In genomic region chr1:4273747-4274146, GRCh38 we compare ENCODE assay signal across 40 cellular contexts.
"Had no signal": no experiment of that assay in that cellular context is flagged by ENCODE, and none has a peak within 500 bp of the region (broad histone marks: within the 10 kb centered on the region; RNA-seq: fewer than 3 reads in every experiment).

No MANE protein-coding gene starts in this region.

- DNase-seq: activated effector memory CD4-positive, alpha-beta T cell treated with anti-CD3 and anti-CD28 coated beads, Interleukin-2, amount 50 U/mL, for 16 hours; activated effector memory CD4-positive, alpha-beta T cell treated with Interleukin-2 at 50 U/mL for 16 hours; activated gamma-delta T cell; activated gamma-delta T cell treated with Interleukin-2 at 50 U/mL for 16 hours; activated naive CD4-positive, alpha-beta T cell; activated naive CD4-positive, alpha-beta T cell treated with anti-CD3 and anti-CD28 coated beads for 36 hours; activated naive CD4-positive, alpha-beta T cell treated with anti-CD3 and anti-CD28 coated beads, Interleukin-2, amount 10 ng/mL, durations not matched to agents 7 days and 5 days; activated naive CD4-positive, alpha-beta T cell treated with anti-CD3 and anti-CD28 coated beads, Interleukin-2, amount 50 U/mL, for 16 hours; activated naive CD4-positive, alpha-beta T cell treated with Interleukin-2 at 50 U/mL for 16 hours; activated naive CD8-positive, alpha-beta T cell treated with anti-CD3 and anti-CD28 coated beads for 36 hours; activated naive CD8-positive, alpha-beta T cell treated with anti-CD3 and anti-CD28 coated beads, Interleukin-2, amount 10 ng/mL, durations not matched to agents 7 days and 5 days; activated naive CD8-positive, alpha-beta T cell treated with anti-CD3 and anti-CD28 coated beads, Interleukin-2, amount 50 U/mL, for 24 hours; activated T-cell treated with anti-CD3 and anti-CD28 coated beads, Interleukin-2, amount 50 U/mL, for 1 hour; activated T-cell treated with anti-CD3 and anti-CD28 coated beads, Interleukin-2, amount 50 U/mL, for 24 hours; activated T-cell treated with anti-CD3 and anti-CD28 coated beads, Interleukin-2, amount 50 U/mL, for 4 hours; activated T-cell treated with anti-CD3 and anti-CD28 coated beads, Interleukin-2, amount 50 U/mL, for 48 hours; activated T-cell treated with anti-CD3 and anti-CD28 coated beads, Interleukin-2, amount 50 U/mL, for 72 hours; adrenal gland; amniotic stem cell; amygdala; anterior cingulate cortex; aorta; body of pancreas; brain microvascular endothelial cell; caudate nucleus; central memory CD4-positive, alpha-beta T cell; cerebellar nuclear complex had no signal

- H3K36me3 ChIP-seq: adrenal gland, ascending aorta, brain microvascular endothelial cell, breast epithelium, cardiac muscle cell had no signal

- ATAC-seq: activated naive CD4-positive, alpha-beta T cell treated with anti-CD3 and anti-CD28 coated beads, Interleukin-2, amount 50 U/mL, for 72 hours; activated naive CD8-positive, alpha-beta T cell treated with anti-CD3 and anti-CD28 coated beads, Interleukin-2, amount 50 U/mL, for 24 hours; activated T-cell treated with anti-CD3 and anti-CD28 coated beads, Interleukin-2, amount 50 U/mL, for 4 hours; activated T-cell treated with anti-CD3 and anti-CD28 coated beads, Interleukin-2, amount 50 U/mL, for 72 hours; activated T-helper 17 cell treated with anti-CD3 and anti-CD28 coated beads, Interleukin-2, amount 50 U/mL, for 72 hours; body of pancreas had no signal

- FAIRE-seq: astrocyte, bronchial epithelial cell had no signal

- H3K4me1 Mint-ChIP-seq: activated naive CD4-positive, alpha-beta T cell treated with anti-CD3 and anti-CD28 coated beads, Interleukin-2, amount 10 ng/mL, durations not matched to agents 7 days and 5 days; activated naive CD4-positive, alpha-beta T cell treated with anti-CD3 and anti-CD28 coated beads, Interleukin-2, amount 50 U/mL, for 24 hours; activated naive CD8-positive, alpha-beta T cell treated with anti-CD3 and anti-CD28 coated beads for 36 hours; activated naive CD8-positive, alpha-beta T cell treated with anti-CD3 and anti-CD28 coated beads, Interleukin-2, amount 10 ng/mL, durations not matched to agents 7 days and 5 days; activated naive CD8-positive, alpha-beta T cell treated with anti-CD3 and anti-CD28 coated beads, Interleukin-2, amount 50 U/mL, for 24 hours; activated T-helper 17 cell treated with anti-CD3 and anti-CD28 coated beads, Interleukin-2, amount 50 U/mL, for 72 hours; central memory CD8-positive, alpha-beta T cell had no signal

- H3K4me3 ChIP-seq: adrenal gland, ascending aorta, body of pancreas, breast epithelium, cardiac muscle cell had no signal

- H3K4me1 ChIP-seq: adrenal gland, ascending aorta, body of pancreas, breast epithelium had no signal

- H3K27ac Mint-ChIP-seq: activated naive CD4-positive, alpha-beta T cell treated with anti-CD3 and anti-CD28 coated beads for 36 hours; activated naive CD4-positive, alpha-beta T cell treated with anti-CD3 and anti-CD28 coated beads, Interleukin-2, amount 10 ng/mL, durations not matched to agents 7 days and 5 days; activated naive CD4-positive, alpha-beta T cell treated with anti-CD3 and anti-CD28 coated beads, Interleukin-2, amount 50 U/mL, for 24 hours; activated naive CD4-positive, alpha-beta T cell treated with anti-CD3 and anti-CD28 coated beads, Interleukin-2, amount 50 U/mL, for 72 hours; activated naive CD8-positive, alpha-beta T cell; activated naive CD8-positive, alpha-beta T cell treated with anti-CD3 and anti-CD28 coated beads for 36 hours; activated naive CD8-positive, alpha-beta T cell treated with anti-CD3 and anti-CD28 coated beads, Interleukin-2, amount 10 ng/mL, durations not matched to agents 7 days and 5 days; activated naive CD8-positive, alpha-beta T cell treated with anti-CD3 and anti-CD28 coated beads, Interleukin-2, amount 50 U/mL, for 24 hours; activated T-cell treated with anti-CD3 and anti-CD28 coated beads, Interleukin-2, amount 50 U/mL, for 24 hours; activated T-cell treated with anti-CD3 and anti-CD28 coated beads, Interleukin-2, amount 50 U/mL, for 72 hours; activated T-helper 1 cell treated with anti-CD3 and anti-CD28 coated beads, Interleukin-12 subunit alpha, Interleukin-12 subunit beta, Interleukin-2, Interleukin-4 antibody, amounts not matched to agents 30 ng/mL and 10 ng/mL and 1 ng/mL, durations not matched to agents 14 hours and 24 hours and 36 hours; activated T-helper 17 cell treated with anti-CD3 and anti-CD28 coated beads, Interleukin-2, amount 50 U/mL, for 72 hours; activated T-helper 2 cell treated with anti-CD3 and anti-CD28 coated beads, Interferon-gamma antibody, Interleukin-2, Interleukin-4, amounts not matched to agents 10 μg/mL and 5 μg/mL and 100 μg/mL, durations not matched to agents 14 hours and 24 hours and 36 hours had no signal

- H3K27ac ChIP-seq: adrenal gland, ascending aorta, body of pancreas, brain microvascular endothelial cell, breast epithelium, cardiac muscle cell had no signal

- H3K27me3 ChIP-seq: ascending aorta, body of pancreas, brain microvascular endothelial cell, cardiac muscle cell had no signal

- H3K9me3 Mint-ChIP-seq: activated naive CD4-positive, alpha-beta T cell treated with anti-CD3 and anti-CD28 coated beads, Interleukin-2, amount 50 U/mL, for 24 hours had no signal

- H3K36me3 Mint-ChIP-seq: activated naive CD4-positive, alpha-beta T cell treated with anti-CD3 and anti-CD28 coated beads, Interleukin-2, amount 10 ng/mL, durations not matched to agents 7 days and 5 days; activated naive CD4-positive, alpha-beta T cell treated with anti-CD3 and anti-CD28 coated beads, Interleukin-2, amount 50 U/mL, for 24 hours; activated naive CD8-positive, alpha-beta T cell treated with anti-CD3 and anti-CD28 coated beads, Interleukin-2, amount 10 ng/mL, durations not matched to agents 7 days and 5 days; brain had no signal

- H3K4me3 Mint-ChIP-seq: activated naive CD4-positive, alpha-beta T cell treated with anti-CD3 and anti-CD28 coated beads for 36 hours; activated naive CD4-positive, alpha-beta T cell treated with anti-CD3 and anti-CD28 coated beads, Interleukin-2, amount 10 ng/mL, durations not matched to agents 7 days and 5 days; activated naive CD4-positive, alpha-beta T cell treated with anti-CD3 and anti-CD28 coated beads, Interleukin-2, amount 50 U/mL, for 24 hours; activated naive CD8-positive, alpha-beta T cell; activated naive CD8-positive, alpha-beta T cell treated with anti-CD3 and anti-CD28 coated beads for 36 hours; activated naive CD8-positive, alpha-beta T cell treated with anti-CD3 and anti-CD28 coated beads, Interleukin-2, amount 10 ng/mL, durations not matched to agents 7 days and 5 days; activated naive CD8-positive, alpha-beta T cell treated with anti-CD3 and anti-CD28 coated beads, Interleukin-2, amount 50 U/mL, for 24 hours; activated T-cell treated with anti-CD3 and anti-CD28 coated beads, Interleukin-2, amount 50 U/mL, for 24 hours; activated T-cell treated with anti-CD3 and anti-CD28 coated beads, Interleukin-2, amount 50 U/mL, for 4 hours; activated T-cell treated with anti-CD3 and anti-CD28 coated beads, Interleukin-2, amount 50 U/mL, for 72 hours; activated T-helper 1 cell treated with anti-CD3 and anti-CD28 coated beads, Interleukin-12 subunit alpha, Interleukin-12 subunit beta, Interleukin-2, Interleukin-4 antibody, amounts not matched to agents 30 ng/mL and 10 ng/mL and 1 ng/mL, durations not matched to agents 14 hours and 24 hours and 36 hours; activated T-helper 17 cell treated with anti-CD3 and anti-CD28 coated beads, Interleukin-2, amount 50 U/mL, for 72 hours; brain; central memory CD8-positive, alpha-beta T cell had no signal
